ENCODE assay signal across 30 cellular contexts in the genomic region with DNA sequence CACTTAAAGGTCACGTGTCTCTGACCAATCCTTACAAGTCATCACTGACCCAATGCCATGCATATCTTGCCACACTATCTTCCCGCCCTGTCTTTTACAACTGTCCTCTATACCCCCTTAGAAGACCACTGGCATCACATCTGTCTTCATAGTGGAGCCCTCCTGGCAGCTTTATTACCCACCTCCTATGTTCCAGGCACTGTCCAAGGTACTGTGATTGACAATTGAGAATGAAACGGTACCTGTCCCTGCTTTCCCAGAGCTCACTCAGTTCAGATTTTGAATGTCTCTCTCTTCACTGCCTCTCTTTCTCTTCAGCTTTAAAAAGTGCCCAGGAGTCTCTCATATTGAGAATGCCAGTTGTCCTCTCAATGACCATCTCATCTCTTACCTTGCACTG.
"Had no signal": no experiment of that assay in that cellular context is flagged by ENCODE, and none has a peak within 500 bp of the region (broad histone marks: within the 10 kb centered on the region; RNA-seq: fewer than 3 reads in every experiment).

No MANE protein-coding gene starts in this region.

- H3K4me3 ChIP-seq: left ventricle myocardium inferior, lung, neural progenitor cell, ovary, right atrium auricular region, right lobe of liver, smooth muscle cell, stomach, thoracic aorta, tibial artery, upper lobe of right lung had no signal

- H3K9me3 Mint-ChIP-seq: immature natural killer cell; natural killer cell; neural progenitor cell; stimulated activated naive B cell treated with anti-CD40 and anti-IgM and Interleukin-4, amounts not matched to agents 10 μg/mL and 1 μg/mL and 100 μg/mL, for 72 hours had no signal

- H3K4me3 Mint-ChIP-seq: immature natural killer cell; mesothelial cell of epicardium; naive B cell; natural killer cell; nephron progenitor cell; neural progenitor cell; stimulated activated naive B cell treated with anti-CD40 and anti-IgM and Interleukin-4, amounts not matched to agents 10 μg/mL and 1 μg/mL and 100 μg/mL, for 72 hours had no signal

- H2AFZ ChIP-seq: neural progenitor cell had no signal

- H3K27ac Mint-ChIP-seq: immature natural killer cell; mesothelial cell of epicardium; naive B cell; natural killer cell; nephron progenitor cell; neural progenitor cell; progenitor cell of endocrine pancreas; stimulated activated naive B cell treated with anti-CD40 and anti-IgM and Interleukin-4, amounts not matched to agents 10 μg/mL and 1 μg/mL and 100 μg/mL, for 72 hours had no signal

- H3K9me3 ChIP-seq: neutrophil, ovary, right lobe of liver, thoracic aorta, tibial artery, upper lobe of right lung had no signal

- H3K4me1 ChIP-seq: left ventricle myocardium inferior, neural progenitor cell, right atrium auricular region, right lobe of liver, stomach, tibial artery, upper lobe of right lung had no signal

- H3K4me2 ChIP-seq: neural progenitor cell, smooth muscle cell had no signal

- H3K27ac ChIP-seq: left ventricle myocardium inferior, neural progenitor cell, neutrophil, ovary, right atrium auricular region, right lobe of liver, stomach, thoracic aorta, tibial artery, upper lobe of right lung had no signal

- H3K27me3 Mint-ChIP-seq: naive B cell; stimulated activated naive B cell treated with anti-CD40 and anti-IgM and Interleukin-4, amounts not matched to agents 10 μg/mL and 1 μg/mL and 100 μg/mL, for 72 hours had no signal

- DNase-seq: hippocampal formation; immature natural killer cell; kidney; left colon; left ventricle myocardium inferior; mesendoderm; naive B cell; natural killer cell; nephron progenitor cell; occipital lobe; ovary; right lobe of liver; stimulated activated CD4-positive, alpha-beta T cell treated with anti-CD3 and anti-CD28 coated beads, Interleukin-2, amount 100 ng/mL, for 24 hours; stimulated activated CD4-positive, alpha-beta T cell treated with anti-CD3 and anti-CD28 coated beads, Interleukin-4, amount 100 ng/mL, for 1 hour; stimulated activated naive B cell treated with anti-CD40 and anti-IgM and Interleukin-4, amounts not matched to agents 10 μg/mL and 1 μg/mL and 100 μg/mL, for 72 hours; stimulated activated naive CD8-positive, alpha-beta T cell treated with anti-CD3 and anti-CD28 coated beads, Interleukin-15, Interleukin-2, amounts not matched to agents 100 U/mL and 50 U/mL, for 24 hours; stomach; tibial artery; trophoblast cell; upper lobe of right lung had no signal

- FAIRE-seq: islet of Langerhans, kidney, urothelium cell line had no signal

- ATAC-seq: left colon; natural killer cell; right lobe of liver; stimulated activated naive B cell treated with anti-CD40 and anti-IgM and Interleukin-4, amounts not matched to agents 10 μg/mL and 1 μg/mL and 100 μg/mL, for 72 hours; stimulated activated naive CD8-positive, alpha-beta T cell treated with anti-CD3 and anti-CD28 coated beads, Interleukin-15, Interleukin-2, amounts not matched to agents 100 U/mL and 50 U/mL, for 24 hours; upper lobe of right lung had no signal

- H3K27me3 ChIP-seq: neural progenitor cell, neutrophil, ovary, right atrium auricular region, stomach, tibial artery, upper lobe of right lung had no signal

- H3K36me3 ChIP-seq: left ventricle myocardium inferior, neural progenitor cell, neutrophil, ovary, right atrium auricular region, right lobe of liver, stomach, thoracic aorta, tibial artery, upper lobe of right lung had no signal

- H3K36me3 Mint-ChIP-seq: immature natural killer cell; mesothelial cell of epicardium; naive B cell; natural killer cell; neural progenitor cell; stimulated activated naive B cell treated with anti-CD40 and anti-IgM and Interleukin-4, amounts not matched to agents 10 μg/mL and 1 μg/mL and 100 μg/mL, for 72 hours had no signal

- H3K9ac ChIP-seq: neural progenitor cell had no signal

- H3K4me1 Mint-ChIP-seq: immature natural killer cell; mesothelial cell of epicardium; naive B cell; natural killer cell; nephron progenitor cell; neural progenitor cell; stimulated activated naive B cell treated with anti-CD40 and anti-IgM and Interleukin-4, amounts not matched to agents 10 μg/mL and 1 μg/mL and 100 μg/mL, for 72 hours had no signal
